ENCODE assay signal across 13 cellular contexts in the genomic region with DNA sequence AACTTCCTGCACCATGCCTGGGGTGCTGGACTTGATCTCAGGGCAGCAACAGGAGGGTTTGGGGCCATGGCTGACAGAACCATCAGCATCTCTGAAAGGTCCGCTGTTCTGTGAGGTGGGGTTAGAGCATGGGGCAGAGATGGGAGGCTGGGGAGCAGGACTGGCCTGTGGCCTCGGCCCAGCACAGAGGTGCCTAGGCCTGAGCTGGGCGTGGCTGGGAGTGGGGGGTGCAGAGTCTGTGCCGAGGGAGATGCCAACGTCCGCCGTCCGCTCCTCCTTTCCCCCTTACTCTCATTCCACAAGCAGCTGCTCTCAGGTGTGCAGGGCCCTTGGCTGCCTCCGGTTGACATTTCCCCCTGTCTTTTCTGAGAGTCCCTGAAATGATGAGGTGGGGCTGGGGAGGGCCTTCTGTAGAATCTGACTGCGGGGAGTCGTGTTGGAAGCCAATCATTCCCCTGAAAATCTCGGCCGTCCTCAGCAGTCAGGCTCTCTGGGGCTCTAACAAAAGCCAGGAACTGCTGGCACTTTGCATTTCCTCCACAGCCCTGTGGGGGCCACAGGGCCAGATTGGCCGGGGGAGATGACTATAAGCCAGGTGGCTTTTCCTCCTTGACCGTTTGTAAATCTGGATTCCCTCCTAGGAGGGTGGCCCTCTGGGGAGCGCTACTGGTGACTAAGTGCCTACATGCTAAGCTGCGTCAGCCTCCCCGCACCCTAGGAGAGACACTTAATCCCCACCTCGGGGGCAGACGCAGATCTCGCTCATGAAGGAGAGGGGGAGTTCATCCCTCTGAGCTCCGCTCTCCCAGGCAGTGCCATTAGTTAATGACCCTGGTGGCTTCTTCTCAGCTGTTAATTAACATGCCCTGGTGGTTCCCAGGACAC. TPM values are rescaled to one million over a fixed set of nuclear protein-coding genes. Genes with fewer than 3 reads are reported as not detected.
A peak's percentile ranks its signal among the peaks of the same experiment; 100 is the strongest.
DNase-seq lines count a peak whose midpoint lies in the region; ATAC-seq and TF ChIP-seq lines count a peak whose summit lies in the region.
"Had no signal": no experiment of that assay in that cellular context is flagged by ENCODE, and none has a peak within 500 bp of the region (broad histone marks: within the 10 kb centered on the region; RNA-seq: fewer than 3 reads in every experiment).

No MANE protein-coding gene starts in this region.

- H3K4me1 ChIP-seq in A673 (ENCODE audit: insufficient read depth, low read length, poor library complexity, severe bottlenecking) (peaks cover 11% of the 10 kb centered on the region), IMR-90 (ENCODE audit: control insufficient read depth, insufficient read depth, low read length) (peaks cover 47% of the 10 kb centered on the region), gastrocnemius medialis (peaks cover 0 to 3% of the 10 kb centered on the region in 2 donors)

- peak overlapping the region; percentile 57; the same call in 2 of the 3 replicates for H2BK15ac ChIP-seq in IMR-90 (ENCODE audit: low read depth, low read length)

- H3K27ac ChIP-seq in A673 (ENCODE audit: low read depth, low read length, poor library complexity, severe bottlenecking) (no peak overlapping the region), IMR-90 (ENCODE audit: insufficient read depth, low read length) (peak overlapping the region; percentile 70), gastrocnemius medialis (no peak overlapping the region)
- no peak overlapping the region for H3K27ac ChIP-seq in CD4-positive, alpha-beta T cell (ENCODE audit: low read depth, low read length)
- H3K27ac ChIP-seq: SJSA1 had no signal

- H3K36me3 Mint-ChIP-seq in CD4-positive, alpha-beta T cell (ENCODE audit: low read depth) = no peaks in the 10 kb centered on the region
- H3K36me3 Mint-ChIP-seq: immature natural killer cell; stimulated activated naive B cell treated with anti-CD40 and anti-IgM and Interleukin-4, amounts not matched to agents 10 μg/mL and 1 μg/mL and 100 μg/mL, for 72 hours had no signal

- H3K18ac ChIP-seq in IMR-90 (ENCODE audit: low read depth, low read length) = peak overlapping the region; percentile 89

- POLR2A ChIA-PET in A673 (lab: Charles Lee; ENCODE audit: low non-redundant PET) (no interaction called here), IMR-90 (lab: Charles Lee; ENCODE audit: unreplicated experiment) (no interaction called here)
- POLR2A ChIA-PET in CD4-positive, alpha-beta T cell (lab: Charles Lee) = no interaction called here

- H2AK5ac ChIP-seq in IMR-90 (ENCODE audit: low read depth, low read length) = peak overlapping the region; percentile 86

- H3K4me3 ChIP-seq in A673 (ENCODE audit: low read depth, low read length, poor library complexity, severe bottlenecking) (no peak overlapping the region), IMR-90 (ENCODE audit: insufficient read depth, low read depth, low read length) (no peak overlapping the region), kidney epithelial cell (ENCODE audit: low read depth, low read length) (no peak overlapping the region), gastrocnemius medialis (no peak overlapping the region)
- H3K4me3 ChIP-seq: SJSA1 had no signal

- 83% methylated on average over 1 of the region's 22 CpGs; no CpG with 5 or more reads in 1 of the 2 experiments for WGBS in IMR-90 (ENCODE audit: extremely low coverage in 2 of 2, insufficient read length in 1 of 2), 2 experiments

- H3K27me3 Mint-ChIP-seq in stimulated activated naive CD8-positive, alpha-beta T cell treated with anti-CD3 and anti-CD28 coated beads, Interleukin-15, amount 100 ng/mL, for 72 hours = peaks cover 8% of the 10 kb centered on the region
- no peaks in the 10 kb centered on the region for H3K27me3 Mint-ChIP-seq in CD4-positive, alpha-beta T cell
- H3K27me3 Mint-ChIP-seq: activated CD4-positive, alpha-beta T cell treated with anti-CD3 and anti-CD28 coated beads, Interleukin-2, amount 10 ng/mL, durations not matched to agents 24 days and 14 days; stimulated activated naive B cell treated with anti-CD40 and anti-IgM and Interleukin-4, amounts not matched to agents 10 μg/mL and 1 μg/mL and 100 μg/mL, for 72 hours had no signal

- H3K9me3 Mint-ChIP-seq in stimulated activated naive CD8-positive, alpha-beta T cell treated with anti-CD3 and anti-CD28 coated beads, Interleukin-15, amount 100 ng/mL, for 72 hours = no peaks in the 10 kb centered on the region
- H3K9me3 Mint-ChIP-seq in CD4-positive, alpha-beta T cell = no peaks in the 10 kb centered on the region
- H3K9me3 Mint-ChIP-seq: activated CD4-positive, alpha-beta T cell treated with anti-CD3 and anti-CD28 coated beads, Interleukin-2, amount 10 ng/mL, durations not matched to agents 24 days and 14 days; immature natural killer cell; nephron; stimulated activated naive B cell treated with anti-CD40 and anti-IgM and Interleukin-4, amounts not matched to agents 10 μg/mL and 1 μg/mL and 100 μg/mL, for 72 hours had no signal

- DNase-seq in A673 (ENCODE audit: low spot score) (peak; percentile 56), IMR-90 (peak; percentile 90), dermis blood vessel endothelial cell (peak; percentile 71), kidney epithelial cell (ENCODE audit: low read depth) (peak; percentile 50), NCI-H2029 treated with DMSO at 0.1 percent for 48 hours (lab: John Stamatoyannopoulos, UW) (no peak), gastrocnemius medialis (no peak)
- DNase-seq in stimulated activated naive CD8-positive, alpha-beta T cell treated with anti-CD3 and anti-CD28 coated beads, Interleukin-15, amount 100 ng/mL, for 72 hours = no peak
- DNase-seq in CD4-positive, alpha-beta T cell = no peak
- DNase-seq: activated CD4-positive, alpha-beta T cell treated with anti-CD3 and anti-CD28 coated beads, Interleukin-2, amount 10 ng/mL, durations not matched to agents 24 days and 14 days; immature natural killer cell; stimulated activated naive B cell treated with anti-CD40 and anti-IgM and Interleukin-4, amounts not matched to agents 10 μg/mL and 1 μg/mL and 100 μg/mL, for 72 hours had no signal

- H3K9me3 ChIP-seq in A673 (ENCODE audit: low read depth, low read length, poor library complexity, severe bottlenecking) (no peaks in the 10 kb centered on the region), IMR-90 (ENCODE audit: control insufficient read depth, insufficient read depth, low read length) (no peaks in the 10 kb centered on the region), gastrocnemius medialis (no peaks in the 10 kb centered on the region)
- H3K9me3 ChIP-seq in CD4-positive, alpha-beta T cell (ENCODE audit: control insufficient read depth, low read length) = no peaks in the 10 kb centered on the region
- H3K9me3 ChIP-seq: SJSA1 had no signal

- H2BK120ac ChIP-seq in IMR-90 (ENCODE audit: low read depth, low read length) = peak overlapping the region; percentile 95

- peak; percentile 19 for ATAC-seq in IMR-90 (ENCODE audit: low read depth)
- no peak for ATAC-seq in stimulated activated naive CD8-positive, alpha-beta T cell treated with anti-CD3 and anti-CD28 coated beads, Interleukin-15, amount 100 ng/mL, for 72 hours
- ATAC-seq in gastrocnemius medialis = no peak
- ATAC-seq in CD4-positive, alpha-beta T cell (ENCODE audit: poor library complexity) = no peak
- ATAC-seq: stimulated activated naive B cell treated with anti-CD40 and anti-IgM and Interleukin-4, amounts not matched to agents 10 μg/mL and 1 μg/mL and 100 μg/mL, for 72 hours had no signal

- peak overlapping the region; percentile 72 for H4K91ac ChIP-seq in IMR-90 (ENCODE audit: insufficient read depth, low read depth, low read length)

- H3K4me1 Mint-ChIP-seq in stimulated activated naive CD8-positive, alpha-beta T cell treated with anti-CD3 and anti-CD28 coated beads, Interleukin-15, amount 100 ng/mL, for 72 hours = no peaks in the 10 kb centered on the region
- no peaks in the 10 kb centered on the region for H3K4me1 Mint-ChIP-seq in CD4-positive, alpha-beta T cell (ENCODE audit: low read depth)
- H3K4me1 Mint-ChIP-seq: activated CD4-positive, alpha-beta T cell treated with anti-CD3 and anti-CD28 coated beads, Interleukin-2, amount 10 ng/mL, durations not matched to agents 24 days and 14 days; immature natural killer cell; stimulated activated naive B cell treated with anti-CD40 and anti-IgM and Interleukin-4, amounts not matched to agents 10 μg/mL and 1 μg/mL and 100 μg/mL, for 72 hours had no signal

- no peak for TF ChIP-seq CTCF in A673 (conservative IDR thresholded peaks at IDR 0.05; ENCODE audit: low read depth, low read length)
- TF ChIP-seq CTCF in IMR-90 (conservative IDR thresholded peaks at IDR 0.05; ENCODE audit: low read depth, low read length) = no peak
- TF ChIP-seq CTCF in kidney epithelial cell (IDR thresholded peaks at IDR 0.05; ENCODE audit: insufficient read depth, low read length, poor library complexity, severe bottlenecking) = no peak
- no peak for TF ChIP-seq CTCF in gastrocnemius medialis (IDR thresholded peaks at IDR 0.05 in 4 of 5, conservative IDR thresholded peaks at IDR 0.05 in 1 of 5)
- TF ChIP-seq CTCF in CD4-positive, alpha-beta T cell (IDR thresholded peaks at IDR 0.05) = no peak

- dilution Hi-C loops in IMR-90 (cut with HindIII; ENCODE audit: low sequenced_read_pairs, unreplicated experiment) = no loop called here

- H2BK20ac ChIP-seq in IMR-90 (ENCODE audit: low read depth, low read length) = peak overlapping the region; percentile 57

- peak overlapping the region; percentile 34 for H2AFZ ChIP-seq in IMR-90 (replicated peaks; ENCODE audit: low read length, poor library complexity)

- peak overlapping the region; percentile 53 for H3K14ac ChIP-seq in IMR-90 (replicated peaks; ENCODE audit: low read depth, low read length)

- H3K9me1 ChIP-seq in IMR-90 (ENCODE audit: insufficient read depth, low read length) = peaks cover 44% of the 10 kb centered on the region

- no peak overlapping the region for H3K56ac ChIP-seq in IMR-90 (ENCODE audit: extremely low read depth, insufficient read depth, low read length)

- no peak for TF ChIP-seq RAD21 in IMR-90 (IDR thresholded peaks at IDR 0.05; ENCODE audit: low read length)

- H3K27me3 ChIP-seq in A673 (replicated peaks; ENCODE audit: insufficient read depth, low read depth, low read length, poor library complexity) (no peaks in the 10 kb centered on the region), IMR-90 (ENCODE audit: control insufficient read depth, insufficient read depth, low read length) (no peaks in the 10 kb centered on the region), kidney epithelial cell (ENCODE audit: control insufficient read depth, insufficient read depth, low read length) (no peaks in the 10 kb centered on the region), gastrocnemius medialis (no peaks in the 10 kb centered on the region)
- H3K27me3 ChIP-seq in CD4-positive, alpha-beta T cell (ENCODE audit: control insufficient read depth, insufficient read depth, low read length) = no peaks in the 10 kb centered on the region
- H3K27me3 ChIP-seq: SJSA1 had no signal

- H3K79me1 ChIP-seq in IMR-90 (ENCODE audit: low read depth in 1 of 2, low read length in 2 of 2) = peaks cover 19 to 67% of the 10 kb centered on the region in 2 experiments

- H3K4me2 ChIP-seq in IMR-90 (ENCODE audit: low read depth, low read length) = no peak overlapping the region

- intact Hi-C loops in A673 (cut with micrococcal nuclease; ENCODE audit: unreplicated experiment) (no loop called here), IMR-90 (cut with micrococcal nuclease) (no loop called here), gastrocnemius medialis (cut with DNase I; ENCODE audit: low total_unique reads) (no loop called here)
- intact Hi-C loops in CD4-positive, alpha-beta T cell (cut with DNase I, micrococcal nuclease) = no loop called here

- H3K27ac Mint-ChIP-seq in stimulated activated naive CD8-positive, alpha-beta T cell treated with anti-CD3 and anti-CD28 coated beads, Interleukin-15, amount 100 ng/mL, for 72 hours = no peak overlapping the region
- no peak overlapping the region for H3K27ac Mint-ChIP-seq in CD4-positive, alpha-beta T cell
- H3K27ac Mint-ChIP-seq: activated CD4-positive, alpha-beta T cell treated with anti-CD3 and anti-CD28 coated beads, Interleukin-2, amount 10 ng/mL, durations not matched to agents 24 days and 14 days; immature natural killer cell; stimulated activated naive B cell treated with anti-CD40 and anti-IgM and Interleukin-4, amounts not matched to agents 10 μg/mL and 1 μg/mL and 100 μg/mL, for 72 hours had no signal

- no peak overlapping the region for H3K4me3 Mint-ChIP-seq in stimulated activated naive CD8-positive, alpha-beta T cell treated with anti-CD3 and anti-CD28 coated beads, Interleukin-15, amount 100 ng/mL, for 72 hours
- no peak overlapping the region for H3K4me3 Mint-ChIP-seq in CD4-positive, alpha-beta T cell
- H3K4me3 Mint-ChIP-seq: activated CD4-positive, alpha-beta T cell treated with anti-CD3 and anti-CD28 coated beads, Interleukin-2, amount 10 ng/mL, durations not matched to agents 24 days and 14 days; immature natural killer cell; nephron; stimulated activated naive B cell treated with anti-CD40 and anti-IgM and Interleukin-4, amounts not matched to agents 10 μg/mL and 1 μg/mL and 100 μg/mL, for 72 hours had no signal

- peaks cover 11% of the 10 kb centered on the region for H4K20me1 ChIP-seq in IMR-90 (ENCODE audit: insufficient read depth, low read length)

- peak overlapping the region; percentile 68 to 70; a peak in 3 of 4 replicates for H4K8ac ChIP-seq in IMR-90 (ENCODE audit: low read depth in 2 of 2, low read length in 2 of 2)

- no peak; the same call in 1 of the 2 replicates for TF ChIP-seq POLR2A in IMR-90 (IDR thresholded peaks at IDR 0.05; ENCODE audit: low read depth, low read length)
- TF ChIP-seq POLR2A in gastrocnemius medialis (IDR thresholded peaks at IDR 0.05) = no peak

- in situ Hi-C loops in IMR-90 (cut with MboI; ENCODE audit: low sequenced_read_pairs) = no loop called here
- in situ Hi-C loops in gastrocnemius medialis (cut with MboI; ENCODE audit: low sequenced_read_pairs in 4 of 4) = no loop called here

- BruUV-seq in A673 (replicated peaks; lab: Mats Ljungman, UMichigan) = no TSS peak
- no TSS peak for BruUV-seq in IMR-90 (replicated peaks; lab: Mats Ljungman, UMichigan)

- H3K9ac ChIP-seq in IMR-90 (ENCODE audit: low read depth, low read length) = peak overlapping the region; percentile 18; the same call in 1 of the 2 replicates

- H3K36me3 ChIP-seq in A673 (ENCODE audit: insufficient read depth, low read length, poor library complexity, severe bottlenecking) (peaks cover 9% of the 10 kb centered on the region), IMR-90 (ENCODE audit: control insufficient read depth, insufficient read depth, low read length) (peaks cover 57% of the 10 kb centered on the region), kidney epithelial cell (ENCODE audit: control insufficient read depth, insufficient read depth, low read length) (peaks cover 7% of the 10 kb centered on the region), gastrocnemius medialis (no peaks in the 10 kb centered on the region)

- H3K4ac ChIP-seq in IMR-90 (ENCODE audit: low read depth, low read length) = peak overlapping the region; percentile 97

- peak overlapping the region; percentile 93 for H2BK5ac ChIP-seq in IMR-90 (ENCODE audit: low read depth, low read length, poor library complexity, severe bottlenecking)

- H4K5ac ChIP-seq in IMR-90 (ENCODE audit: low read depth, low read length) = peak overlapping the region; percentile 78

- peak overlapping the region; percentile 10; the same call in 1 of the 2 replicates for H3K23ac ChIP-seq in IMR-90 (ENCODE audit: low read depth, low read length)

- CTCF ChIA-PET in A673 (lab: Charles Lee) = interaction anchor here (1.0 kb wide), 1 partner anchor 701 kb away, joined by 3 read pairs; no protein-coding TSS in a partner anchor
- CTCF ChIA-PET in IMR-90 (lab: Yijun Ruan, JAX) = no interaction called here
- CTCF ChIA-PET in CD4-positive, alpha-beta T cell (lab: Charles Lee) = no interaction called here

- peak overlapping the region; percentile 89 for H2AK9ac ChIP-seq in IMR-90 (replicated peaks; ENCODE audit: low read depth, low read length, poor library complexity)

RNA-seq across cellular contexts. Expression of gene EVC, which starts 41.2 kb away (rescaled TPM):
- total RNA-seq in A673 (2021) (17.3 and 20.6 TPM in 2 replicates), IMR-90 (2012; rRNA removed) (15.3 and 16.8 TPM in 2 replicates), dermis blood vessel endothelial cell (14.1 and 20.4 TPM in 2 replicates), kidney epithelial cell (41.4 and 52.7 TPM in 2 replicates), gastrocnemius medialis (1 to 10 TPM; 1.5 to 9.8 (median 2.0) TPM)
- 18.8 and 18.9 TPM in 2 replicates for polyA plus RNA-seq in IMR-90 (2012; rRNA removed)
- 9.8 and 15.9 TPM in 2 replicates for polyA plus RNA-seq in IMR-90 (2012; cell fraction: cytosol; rRNA removed)
- polyA plus RNA-seq in IMR-90 (2012; cell fraction: nucleus; rRNA removed; ENCODE audit: low replicate concordance) = 29.5 and 41.2 TPM in 2 replicates
- 1 to 10 TPM in 1 of 2 experiments, under 1 TPM in 1; 0.70 to 1.5 TPM for total RNA-seq in CD4-positive, alpha-beta T cell
- polyA plus RNA-seq: immature natural killer cell had no signal

RNA-seq across cellular contexts. Expression of gene EVC2, which starts 43.8 kb away (rescaled TPM):
- total RNA-seq in A673 (2021) = 5.6 and 6.0 TPM in 2 replicates
- 5.8 and 5.9 TPM in 2 replicates for total RNA-seq in IMR-90 (2012; rRNA removed)
- 2.4 and 2.7 TPM in 2 replicates for polyA plus RNA-seq in IMR-90 (2012; rRNA removed)
- polyA plus RNA-seq in IMR-90 (2012; cell fraction: cytosol; rRNA removed) = 1.5 and 1.9 TPM in 2 replicates
- 6.1 and 7.2 TPM in 2 replicates for polyA plus RNA-seq in IMR-90 (2012; cell fraction: nucleus; rRNA removed; ENCODE audit: low replicate concordance)
- 8.7 and 11.9 TPM in 2 replicates for total RNA-seq in dermis blood vessel endothelial cell
- 12.6 and 14.7 TPM in 2 replicates for total RNA-seq in kidney epithelial cell
- 1 to 10 TPM in 3 of 4 donors, under 1 TPM in 1; 0.62 to 1.7 (median 1.5) TPM for total RNA-seq in gastrocnemius medialis
- 1 to 10 TPM; 1.1 to 1.3 TPM for total RNA-seq in CD4-positive, alpha-beta T cell
- polyA plus RNA-seq: immature natural killer cell had no signal

Comparison
In these comparisons a context has a peak if more than half of its experiments do, and no peak if none do; other contexts are left out.
1. DNase-seq: peak in A673 (single experiment), IMR-90 (single experiment), dermis blood vessel endothelial cell (single experiment) and kidney epithelial cell (single experiment); none in NCI-H2029 treated with DMSO at 0.1 percent for 48 hours (single experiment), stimulated activated naive CD8-positive, alpha-beta T cell treated with anti-CD3 and anti-CD28 coated beads, Interleukin-15, amount 100 ng/mL, for 72 hours (0 of 2), gastrocnemius medialis (0 of 2) and CD4-positive, alpha-beta T cell (0 of 10).